Comparison of ENCODE assay signal across 5 cellular contexts in the genomic region with DNA sequence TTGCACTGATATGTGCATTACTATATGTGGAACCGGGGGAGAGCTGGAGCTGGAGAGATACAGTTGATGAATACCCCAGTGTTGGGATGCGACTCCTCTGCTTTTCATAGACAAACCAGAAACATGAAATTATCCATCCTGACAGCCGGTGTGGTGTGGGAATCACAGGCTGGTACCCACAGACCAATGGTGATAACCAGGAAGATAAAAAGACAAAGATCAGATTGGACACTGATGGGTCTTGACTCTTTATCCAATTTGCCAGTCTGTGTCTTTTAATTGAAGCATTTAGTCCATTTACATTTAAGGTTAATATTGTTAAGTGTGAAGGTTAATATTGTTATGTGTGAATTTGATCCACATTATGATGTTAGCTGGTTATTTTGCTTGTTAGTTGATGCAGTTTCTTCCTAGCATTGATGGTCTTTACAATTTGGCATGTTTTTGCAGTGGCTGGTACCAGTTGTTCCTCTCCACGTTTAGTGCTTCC. TPM values are rescaled to one million over a fixed set of nuclear protein-coding genes. Genes with fewer than 3 reads are reported as not detected.
"Had no signal": no experiment of that assay in that cellular context is flagged by ENCODE, and none has a peak within 500 bp of the region (broad histone marks: within the 10 kb centered on the region; RNA-seq: fewer than 3 reads in every experiment).

No MANE protein-coding gene starts in this region.

RNA-seq across cellular contexts. Expression of a gene that starts 2.6 kb away (rescaled TPM):
- total RNA-seq: HepG2, HT-29, HT1080, IMR-90 had no signal
- polyA plus RNA-seq: HepG2, IgD-negative memory B cell, IMR-90 had no signal
